In genomic region chr12:14567311-14568195, GRCh38 we compare ENCODE assay signal across 8 cellular contexts.
DNase-seq lines count a peak whose midpoint lies in the region; ATAC-seq and TF ChIP-seq lines count a peak whose summit lies in the region.

Gene PLBD1, minus strand, starts transcription at chr12:14567883. Its CDS starts 187 bp downstream, at chr12:14567696.

- H3K27ac ChIP-seq in HUES48 (ENCODE audit: low read depth, low read length) (peak within 1 kb of the TSS; percentile 12), rectal smooth muscle tissue (ENCODE audit: low read depth, low read length) (peak within 1 kb of the TSS; percentile 50)

- H3K9ac ChIP-seq in HUES48 (ENCODE audit: low read depth, low read length) (peak within 1 kb of the TSS; percentile 39), iPS-15b (ENCODE audit: low read depth, low read length) (peak within 1 kb of the TSS; percentile 54), rectal smooth muscle tissue (ENCODE audit: low read length) (peak within 1 kb of the TSS; percentile 19)

- no peaks in the 10 kb centered on the region for H3K36me3 ChIP-seq in HUES48 (ENCODE audit: control insufficient read depth, insufficient read depth, low read length)
- H3K36me3 ChIP-seq in iPS-15b (ENCODE audit: control insufficient read depth, insufficient read depth, low read length), result no peaks in the 10 kb centered on the region
- H3K36me3 ChIP-seq in rectal smooth muscle tissue (ENCODE audit: control insufficient read depth, insufficient read depth, low read length), result no peaks in the 10 kb centered on the region

- TF ChIP-seq CTCF in astrocyte of the cerebellum (IDR thresholded peaks at IDR 0.05; ENCODE audit: low read depth, low read length, missing control alignments), result no peak

- in situ Hi-C loops in astrocyte of the cerebellum (cut with HindIII; ENCODE audit: low sequenced_read_pairs), result no loop called here

- H3K4me1 ChIP-seq in HUES48 (ENCODE audit: control insufficient read depth, insufficient read depth, low read length) (peaks cover 7% of the 10 kb centered on the region), iPS-15b (ENCODE audit: control insufficient read depth, insufficient read depth, low read length) (no peaks in the 10 kb centered on the region), rectal smooth muscle tissue (ENCODE audit: control insufficient read depth, insufficient read depth, low read length) (no peaks in the 10 kb centered on the region)

- H3K27me3 ChIP-seq in HUES48 (ENCODE audit: control insufficient read depth, insufficient read depth, low read length) (peaks cover 5% of the 10 kb centered on the region; the same call in 1 of the 2 replicates), iPS-15b (ENCODE audit: control insufficient read depth, insufficient read depth, low read length) (peaks cover 2% of the 10 kb centered on the region), rectal smooth muscle tissue (ENCODE audit: control insufficient read depth, insufficient read depth, low read length) (no peaks in the 10 kb centered on the region)

- DNase-seq in stimulated activated CD4-positive, alpha-beta T cell treated with anti-CD3 and anti-CD28 coated beads, Interleukin-4, amount 100 ng/mL, for 1 hour, result peak; percentile 12
- DNase-seq in stimulated activated CD4-positive, alpha-beta T cell treated with anti-CD3 and anti-CD28 coated beads, Interleukin-4, amount 100 ng/mL, for 24 hours, result no peak
- DNase-seq in astrocyte of the cerebellum (ENCODE audit: low read depth) (no peak), kidney glomerular epithelial cell (lab: John Stamatoyannopoulos, UW) (no peak)

- H3K9me3 ChIP-seq in HUES48 (ENCODE audit: control insufficient read depth, insufficient read depth, low read length), result no peaks in the 10 kb centered on the region
- no peaks in the 10 kb centered on the region for H3K9me3 ChIP-seq in iPS-15b (ENCODE audit: control insufficient read depth, insufficient read depth, low read length)

- peak within 1 kb of the TSS; percentile 61 for H3K4me3 ChIP-seq in HUES48 (ENCODE audit: low read depth, low read length)
- peak within 1 kb of the TSS; percentile 44 for H3K4me3 ChIP-seq in astrocyte of the cerebellum (ENCODE audit: low read depth, low read length)
- peak within 1 kb of the TSS; percentile 47 for H3K4me3 ChIP-seq in iPS-15b (ENCODE audit: low read depth, low read length)
- peak within 1 kb of the TSS; percentile 52 for H3K4me3 ChIP-seq in rectal smooth muscle tissue (ENCODE audit: low read length)

- ATAC-seq in GM18519 (IDR thresholded peaks at IDR 0.05; ENCODE audit: low FRiP score, unreplicated experiment), result no peak
